ENCODE assay signal across 25 cellular contexts in the genomic region with DNA sequence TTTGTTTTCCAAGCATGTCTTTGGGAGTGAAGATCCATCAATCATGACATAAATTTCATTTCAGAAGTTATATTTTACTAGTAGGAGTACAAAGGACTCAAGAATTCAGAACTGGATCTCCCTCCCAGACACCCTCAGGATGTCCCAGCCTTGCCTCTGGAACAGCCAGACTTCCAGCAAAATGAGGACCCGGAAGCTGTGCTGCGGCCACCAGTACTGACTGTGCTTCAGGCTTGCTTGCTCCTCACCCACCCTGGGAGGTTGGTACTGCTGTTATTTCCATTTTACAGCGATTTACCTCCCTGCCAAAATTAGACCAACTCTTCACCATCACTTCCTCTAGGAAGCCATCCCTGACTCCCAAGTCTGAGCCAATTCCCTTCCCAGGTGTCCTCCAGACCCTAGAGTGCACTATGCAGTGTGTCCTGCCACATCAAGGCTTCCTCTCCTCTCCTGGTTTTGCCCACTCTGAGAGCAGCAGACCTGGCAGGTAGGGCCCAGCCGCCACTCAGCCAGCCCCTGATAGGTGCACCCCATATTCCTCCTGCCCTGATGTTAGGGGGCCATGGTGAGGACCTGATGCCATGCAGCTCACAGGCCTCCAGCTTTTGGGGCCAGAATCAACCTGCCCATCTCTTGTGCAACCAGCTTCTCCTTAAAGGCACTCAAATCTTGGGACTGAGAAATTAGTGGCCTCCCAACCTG. TPM values are rescaled to one million over a fixed set of nuclear protein-coding genes. Genes with fewer than 3 reads are reported as not detected.
DNase-seq lines count a peak whose midpoint lies in the region; ATAC-seq, FAIRE-seq and TF ChIP-seq lines count a peak whose summit lies in the region.
"Had no signal": no experiment of that assay in that cellular context is flagged by ENCODE, and none has a peak within 500 bp of the region (broad histone marks: within the 10 kb centered on the region; RNA-seq: fewer than 3 reads in every experiment).

No MANE protein-coding gene starts in this region.

- no peak overlapping the region for H3K27ac ChIP-seq in SK-N-SH (ENCODE audit: low read depth in 2 of 2, low read length in 1 of 2)
- H3K27ac ChIP-seq in RWPE1 = peak overlapping the region; percentile 29; the same call in 1 of the 2 replicates
- H3K27ac ChIP-seq in rectal smooth muscle tissue (ENCODE audit: low read depth, low read length) = peak overlapping the region; percentile 25
- H3K27ac ChIP-seq: 22Rv1, vagina had no signal

- FAIRE-seq in H54 (lab: Jason Lieb, UNC) = no peak
- FAIRE-seq: GM18507, islet of Langerhans had no signal

- CTCF ChIA-PET in SK-N-SH (lab: Yijun Ruan, JAX) (interaction anchor here (0.8 to 1.3 kb wide), 3 partner anchors 10 to 17 kb away, joined by 3 to 4 read pairs (median 4); no protein-coding TSS in a partner anchor), RWPE1 (lab: Yijun Ruan, JAX) (interaction anchor here (0.7 kb wide), 1 partner anchor 11 kb away, joined by 3 read pairs; no protein-coding TSS in a partner anchor)

- no peak for TF ChIP-seq RAD21 in SK-N-SH (IDR thresholded peaks at IDR 0.05; ENCODE audit: low read length)

- no peak overlapping the region for H3K9ac ChIP-seq in SK-N-SH
- H3K9ac ChIP-seq in rectal smooth muscle tissue (ENCODE audit: low read length) = no peak overlapping the region

- no peak for DNase-seq in SK-N-SH
- DNase-seq in RWPE1 (ENCODE audit: low spot score) = no peak
- peak; percentile 7 for DNase-seq in left cardiac atrium
- DNase-seq in A172 (ENCODE audit: low spot score) = no peak
- no peak for DNase-seq in H54 (ENCODE audit: insufficient read length, low spot score)
- DNase-seq: activated CD4-positive, alpha-beta T cell treated with anti-CD3 and anti-CD28 coated beads, Interleukin-2, amount 50 U/mL, for 4 hours; central memory CD4-positive, alpha-beta T cell; DND-41; HFFc6; NCI-H146; NCI-H446 treated with DMSO at 0.1 percent for 48 hours; stimulated activated naive CD4-positive, alpha-beta T cell treated with Interleukin-2 at 50 U/mL for 16 hours; SW 1271 had no signal

- POLR2A ChIA-PET in SK-N-SH (lab: Yijun Ruan, JAX) = interaction anchor here (0.9 kb wide), 1 partner anchor 9 kb away, joined by 4 read pairs; no protein-coding TSS in a partner anchor
- POLR2A ChIA-PET in RWPE1 (lab: Yijun Ruan, JAX; ENCODE audit: low non-redundant PET) = interaction anchor here (0.6 to 0.7 kb wide), 2 partner anchors 516 to 860 kb away, joined by 3 to 10 read pairs; a partner anchor contains a TSS

- H3K9me2 ChIP-seq in SK-N-SH = no peaks in the 10 kb centered on the region

- no peak overlapping the region for H3K4me2 ChIP-seq in SK-N-SH

- WGBS in SK-N-SH (ENCODE audit: low lambda C conversion rate) = 92% methylated on average over 3 of the region's 4 CpGs

- H2AFZ ChIP-seq in SK-N-SH (ENCODE audit: low read depth) = no peak overlapping the region

- H3K36me3 ChIP-seq in SK-N-SH (replicated peaks in 1 of 2; ENCODE audit: control insufficient read depth in 1 of 2, insufficient read depth in 2 of 2, low read length in 1 of 2) (no peaks in the 10 kb centered on the region), rectal smooth muscle tissue (ENCODE audit: control insufficient read depth, insufficient read depth, low read length) (no peaks in the 10 kb centered on the region)
- H3K36me3 ChIP-seq: vagina had no signal

- ATAC-seq in SK-N-SH treated with all-trans-retinoic acid at 6 μM for 48 hours (0 out of 3 replicates have a peak, but pooled peaks have one; percentile 29), left cardiac atrium (no peak), GM21381 (IDR thresholded peaks at IDR 0.05; ENCODE audit: unreplicated experiment) (no peak)
- ATAC-seq: activated naive CD4-positive, alpha-beta T cell treated with anti-CD3 and anti-CD28 coated beads, Interleukin-2, amount 50 U/mL, for 72 hours; sciatic nerve had no signal

- no peak for TF ChIP-seq POLR2A in H54 (IDR thresholded peaks at IDR 0.05; ENCODE audit: low read depth, low read length)

- TF ChIP-seq CTCF in SK-N-SH (IDR thresholded peaks at IDR 0.05) = no peak
- no peak for TF ChIP-seq CTCF in RWPE1 (conservative IDR thresholded peaks at IDR 0.05; ENCODE audit: low read depth)

- TF ChIP-seq EP300 in SK-N-SH (IDR thresholded peaks at IDR 0.05; ENCODE audit: borderline replicate concordance in 1 of 2, low read depth in 1 of 2, low read length in 1 of 2) = no peak

- no peaks in the 10 kb centered on the region for H3K4me1 ChIP-seq in SK-N-SH (ENCODE audit: control insufficient read depth in 1 of 2, insufficient read depth in 2 of 2, low read depth in 1 of 2, low read length in 1 of 2)
- H3K4me1 ChIP-seq in rectal smooth muscle tissue (ENCODE audit: control insufficient read depth, insufficient read depth, low read length) = peaks cover 9% of the 10 kb centered on the region

- H3K9me3 ChIP-seq in SK-N-SH = no peaks in the 10 kb centered on the region
- H3K9me3 ChIP-seq: vagina had no signal

- H4K20me1 ChIP-seq in SK-N-SH (ENCODE audit: insufficient read depth) = no peaks in the 10 kb centered on the region

- H3F3A ChIP-seq in SK-N-SH (replicated peaks; ENCODE audit: insufficient read depth) = peaks cover under 1% of the 10 kb centered on the region

- no peak overlapping the region for H3K4me3 ChIP-seq in SK-N-SH (ENCODE audit: low read depth in 2 of 2, low read length in 1 of 2)
- no peak overlapping the region for H3K4me3 ChIP-seq in rectal smooth muscle tissue (ENCODE audit: low read length)
- H3K4me3 ChIP-seq: vagina had no signal

- H3K27me3 ChIP-seq in SK-N-SH (ENCODE audit: insufficient read depth) (no peaks in the 10 kb centered on the region), rectal smooth muscle tissue (ENCODE audit: control insufficient read depth, insufficient read depth, low read length) (no peaks in the 10 kb centered on the region)
- H3K27me3 ChIP-seq: vagina had no signal

- H3K79me2 ChIP-seq in SK-N-SH (ENCODE audit: insufficient read depth) = no peaks in the 10 kb centered on the region

- intact Hi-C loops in left cardiac atrium (cut with DNase I) = no loop called here

TF ChIP-seq in SK-N-SH treated with all-trans-retinoic acid at 6 μM for 48 hours, 23 proteins besides CTCF, POLR2A, EP300 and RAD21:
- TF ChIP-seq ESRRG (CRISPR knock-in tag; IDR thresholded peaks at IDR 0.05) (no peak), PPARA (CRISPR knock-in tag; IDR thresholded peaks at IDR 0.05; ENCODE audit: borderline replicate concordance) (no peak)
- TF ChIP-seq, protein P1, sequence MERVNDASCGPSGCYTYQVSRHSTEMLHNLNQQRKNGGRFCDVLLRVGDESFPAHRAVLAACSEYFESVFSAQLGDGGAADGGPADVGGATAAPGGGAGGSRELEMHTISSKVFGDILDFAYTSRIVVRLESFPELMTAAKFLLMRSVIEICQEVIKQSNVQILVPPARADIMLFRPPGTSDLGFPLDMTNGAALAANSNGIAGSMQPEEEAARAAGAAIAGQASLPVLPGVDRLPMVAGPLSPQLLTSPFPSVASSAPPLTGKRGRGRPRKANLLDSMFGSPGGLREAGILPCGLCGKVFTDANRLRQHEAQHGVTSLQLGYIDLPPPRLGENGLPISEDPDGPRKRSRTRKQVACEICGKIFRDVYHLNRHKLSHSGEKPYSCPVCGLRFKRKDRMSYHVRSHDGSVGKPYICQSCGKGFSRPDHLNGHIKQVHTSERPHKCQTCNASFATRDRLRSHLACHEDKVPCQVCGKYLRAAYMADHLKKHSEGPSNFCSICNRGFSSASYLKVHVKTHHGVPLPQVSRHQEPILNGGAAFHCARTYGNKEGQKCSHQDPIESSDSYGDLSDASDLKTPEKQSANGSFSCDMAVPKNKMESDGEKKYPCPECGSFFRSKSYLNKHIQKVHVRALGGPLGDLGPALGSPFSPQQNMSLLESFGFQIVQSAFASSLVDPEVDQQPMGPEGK (CRISPR knock-in tag; IDR thresholded peaks at IDR 0.05; ENCODE audit: borderline replicate concordance) = no peak

TF ChIP-seq in SK-N-SH, 30 proteins besides CTCF, POLR2A, EP300 and RAD21 (continues in another document):
- TF ChIP-seq NFIC (IDR thresholded peaks at IDR 0.05; ENCODE audit: borderline replicate concordance) = no peak
- TF ChIP-seq MXI1 (IDR thresholded peaks at IDR 0.05; ENCODE audit: low read depth, low read length) = no peak
- TF ChIP-seq FOXJ3 (CRISPR knock-in tag; IDR thresholded peaks at IDR 0.05) = no peak
- TF ChIP-seq GABPA (IDR thresholded peaks at IDR 0.05; ENCODE audit: low read depth) = no peak
- TF ChIP-seq POLR2AphosphoS5 (IDR thresholded peaks at IDR 0.05; ENCODE audit: low read depth, low read length) = no peak
- no peak for TF ChIP-seq TAF1 (IDR thresholded peaks at IDR 0.05; ENCODE audit: borderline replicate concordance, low read depth, low read length)
- TF ChIP-seq, protein P2, sequence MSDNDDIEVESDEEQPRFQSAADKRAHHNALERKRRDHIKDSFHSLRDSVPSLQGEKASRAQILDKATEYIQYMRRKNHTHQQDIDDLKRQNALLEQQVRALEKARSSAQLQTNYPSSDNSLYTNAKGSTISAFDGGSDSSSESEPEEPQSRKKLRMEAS (IDR thresholded peaks at IDR 0.05; ENCODE audit: low read depth) = no peak
- TF ChIP-seq TCF12 (IDR thresholded peaks at IDR 0.05) = no peak
- no peak for TF ChIP-seq YY1 (IDR thresholded peaks at IDR 0.05; ENCODE audit: low read depth)
- TF ChIP-seq GATA2 (CRISPR knock-in tag; IDR thresholded peaks at IDR 0.05) = no peak
- TF ChIP-seq, protein P3, sequence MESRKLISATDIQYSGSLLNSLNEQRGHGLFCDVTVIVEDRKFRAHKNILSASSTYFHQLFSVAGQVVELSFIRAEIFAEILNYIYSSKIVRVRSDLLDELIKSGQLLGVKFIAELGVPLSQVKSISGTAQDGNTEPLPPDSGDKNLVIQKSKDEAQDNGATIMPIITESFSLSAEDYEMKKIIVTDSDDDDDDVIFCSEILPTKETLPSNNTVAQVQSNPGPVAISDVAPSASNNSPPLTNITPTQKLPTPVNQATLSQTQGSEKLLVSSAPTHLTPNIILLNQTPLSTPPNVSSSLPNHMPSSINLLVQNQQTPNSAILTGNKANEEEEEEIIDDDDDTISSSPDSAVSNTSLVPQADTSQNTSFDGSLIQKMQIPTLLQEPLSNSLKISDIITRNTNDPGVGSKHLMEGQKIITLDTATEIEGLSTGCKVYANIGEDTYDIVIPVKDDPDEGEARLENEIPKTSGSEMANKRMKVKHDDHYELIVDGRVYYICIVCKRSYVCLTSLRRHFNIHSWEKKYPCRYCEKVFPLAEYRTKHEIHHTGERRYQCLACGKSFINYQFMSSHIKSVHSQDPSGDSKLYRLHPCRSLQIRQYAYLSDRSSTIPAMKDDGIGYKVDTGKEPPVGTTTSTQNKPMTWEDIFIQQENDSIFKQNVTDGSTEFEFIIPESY (IDR thresholded peaks at IDR 0.05; ENCODE audit: borderline replicate concordance, low read depth) = no peak

RNA-seq across cellular contexts. Expression of a gene that starts 47.3 kb away (rescaled TPM):
- polyA plus RNA-seq in SK-N-SH (2012; rRNA removed) = 0.13 TPM in 1 of 2 replicates, not detected in the other
- polyA plus RNA-seq in SK-N-SH (2012; cell fraction: cytosol; rRNA removed) = 0.01 and 0.20 TPM in 2 replicates
- 0.08 TPM in 2 replicates for polyA plus RNA-seq in SK-N-SH (2012; cell fraction: nucleus; rRNA removed)
- not detected for total RNA-seq in left cardiac atrium
- 4.5 and 6.3 TPM in 2 replicates for total RNA-seq in A172 (2014; rRNA removed; shearing (Covaris generic))
- total RNA-seq: activated T-helper 1 cell treated with anti-CD3 and anti-CD28 coated beads, Interleukin-12 subunit alpha, Interleukin-12 subunit beta, Interleukin-2, Interleukin-4 antibody, amounts not matched to agents 30 ng/mL and 10 ng/mL and 1 ng/mL, durations not matched to agents 14 hours and 24 hours and 36 hours; aorta; dermis microvascular lymphatic vessel endothelial cell; sciatic nerve had no signal
- polyA plus RNA-seq: aorta had no signal

Comparison
In these comparisons a context has a peak if more than half of its experiments do, and no peak if none do; other contexts are left out.
1. H3K27ac ChIP-seq: peak in RWPE1 (single experiment) and rectal smooth muscle tissue (single experiment); none in SK-N-SH (0 of 2).